ENCODE assay signal across 22 cellular contexts in the genomic region with DNA sequence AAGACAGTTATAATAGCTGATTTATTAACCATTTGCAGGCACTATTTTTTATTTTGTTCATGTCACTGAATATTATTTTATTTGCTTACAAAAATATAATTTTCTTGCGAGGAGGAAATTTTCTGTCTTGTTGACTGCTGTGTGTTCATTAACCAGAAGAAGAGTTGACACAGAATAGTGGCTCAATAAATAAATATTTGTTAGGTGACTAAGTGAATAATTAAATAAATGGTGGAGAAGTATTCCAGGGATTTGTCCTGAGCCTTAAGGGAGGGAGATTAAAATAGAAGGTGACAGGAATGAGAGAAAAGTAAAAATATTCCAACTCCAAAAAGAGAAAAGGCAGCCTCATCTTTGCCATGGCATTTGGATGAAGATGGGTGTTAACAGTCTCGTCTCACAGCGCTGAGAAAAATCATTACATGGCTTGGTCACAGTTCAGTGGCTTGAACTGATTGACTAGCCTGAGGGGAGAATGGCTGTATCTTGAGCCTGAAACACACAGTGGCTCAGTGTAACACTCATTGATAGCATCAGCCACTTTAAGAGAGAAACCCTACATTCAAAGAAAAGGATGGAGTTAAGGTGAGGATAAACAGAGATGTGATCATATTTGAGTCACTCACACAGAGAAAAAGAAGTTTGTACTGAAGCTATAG.
A peak's percentile ranks its signal among the peaks of the same experiment; 100 is the strongest.
DNase-seq lines count a peak whose midpoint lies in the region; ATAC-seq and TF ChIP-seq lines count a peak whose summit lies in the region.
"Had no signal": no experiment of that assay in that cellular context is flagged by ENCODE, and none has a peak within 500 bp of the region (broad histone marks: within the 10 kb centered on the region; RNA-seq: fewer than 3 reads in every experiment).

No MANE protein-coding gene starts in this region.

- H3K27me3 ChIP-seq in osteoblast (ENCODE audit: insufficient read depth, low read length): no peaks in the 10 kb centered on the region
- H3K27me3 ChIP-seq: SJSA1 had no signal

- no peak overlapping the region for H3K4me3 Mint-ChIP-seq in endothelial cell (ENCODE audit: unreplicated experiment)
- H3K4me3 Mint-ChIP-seq: CD14-positive monocyte, T-cell had no signal

- H3K4me1 Mint-ChIP-seq in endothelial cell (ENCODE audit: unreplicated experiment): peaks cover 3% of the 10 kb centered on the region
- H3K4me1 Mint-ChIP-seq: T-cell had no signal

- no peaks in the 10 kb centered on the region for H3K36me3 ChIP-seq in osteoblast (ENCODE audit: insufficient read depth, low read length)
- H3K36me3 ChIP-seq: HAP-1, SJSA1 had no signal

- no peaks in the 10 kb centered on the region for H3K9me3 ChIP-seq in osteoblast (ENCODE audit: low read depth, low read length)
- H3K9me3 ChIP-seq: HAP-1, SJSA1 had no signal

- H3K4me3 ChIP-seq in osteoblast (ENCODE audit: insufficient read depth, low read length): no peak overlapping the region
- H3K4me3 ChIP-seq: HAP-1, SJSA1 had no signal

- H2AFZ ChIP-seq in osteoblast (ENCODE audit: low read length): peak overlapping the region; percentile 31

- TF ChIP-seq CTCF in osteoblast (IDR thresholded peaks at IDR 0.05; ENCODE audit: extremely low read depth, low read depth, low read length) (no peak), endothelial cell (IDR thresholded peaks at IDR 0.05; ENCODE audit: unreplicated experiment) (no peak)

- no peak overlapping the region for H3K27ac ChIP-seq in osteoblast (ENCODE audit: low read depth, low read length)
- H3K27ac ChIP-seq: SJSA1 had no signal

- no peaks in the 10 kb centered on the region for H3K79me2 ChIP-seq in osteoblast (ENCODE audit: insufficient read depth, low read length)

- H3K4me1 ChIP-seq in osteoblast (ENCODE audit: insufficient read depth, low read length): no peaks in the 10 kb centered on the region
- H3K4me1 ChIP-seq: SJSA1 had no signal

- DNase-seq in DMS53 (lab: John Stamatoyannopoulos, UW) (peak; percentile 35), DMS53 treated with DMSO at 0.1 percent for 48 hours (lab: John Stamatoyannopoulos, UW; ENCODE audit: unreplicated experiment) (no peak), M059J (ENCODE audit: low read depth) (peak; percentile 35), islet precursor cell (peak; percentile 78), osteoblast (ENCODE audit: insufficient read length, low spot score, missing footprints) (peak; percentile 5), endothelial cell (ENCODE audit: low spot score) (no peak)
- DNase-seq: 8988T; COR-L47; DMS79 treated with DMSO at 0.1 percent for 48 hours; Kasumi-1; NCI-H1417 treated with DMSO at 0.1 percent for 48 hours; NCI-H2081 treated with DMSO at 0.1 percent for 48 hours; NCI-H226; NCI-H526; NK-92 treated with Interleukin-12 subunit alpha and Interleukin-12 subunit beta, amount 100 ng/mL, for 24 hours; OCI-M1; T-cell had no signal

- H3K4me2 ChIP-seq in osteoblast (ENCODE audit: insufficient read depth, low read length): no peak overlapping the region

- H4K20me1 ChIP-seq in osteoblast (ENCODE audit: insufficient read depth, low read length): no peaks in the 10 kb centered on the region

- no peaks in the 10 kb centered on the region for H3K27me3 Mint-ChIP-seq in endothelial cell (ENCODE audit: unreplicated experiment)
- H3K27me3 Mint-ChIP-seq: T-cell had no signal

- H3K36me3 Mint-ChIP-seq in endothelial cell (ENCODE audit: low read depth, unreplicated experiment): no peaks in the 10 kb centered on the region
- H3K36me3 Mint-ChIP-seq: CD14-positive monocyte, T-cell had no signal

- no peak overlapping the region for H3K27ac Mint-ChIP-seq in endothelial cell (ENCODE audit: unreplicated experiment)
- H3K27ac Mint-ChIP-seq: T-cell had no signal

- no peaks in the 10 kb centered on the region for H3K9me3 Mint-ChIP-seq in endothelial cell (ENCODE audit: unreplicated experiment)

- ATAC-seq in GM21367 (IDR thresholded peaks at IDR 0.05; ENCODE audit: unreplicated experiment) (no peak), HG02938 (IDR thresholded peaks at IDR 0.05; ENCODE audit: unreplicated experiment) (no peak)
- ATAC-seq: T-cell had no signal

Comparison
In these comparisons a context has a peak if more than half of its experiments do, and no peak if none do; other contexts are left out.
1. DNase-seq: peak in DMS53 (single experiment), M059J (single experiment), islet precursor cell (single experiment) and osteoblast (single experiment); none in DMS53 treated with DMSO at 0.1 percent for 48 hours (single experiment) and endothelial cell (single experiment).